In genomic region chr11:61567286-61568061, GRCh38 we compare ENCODE assay signal across 8 cellular contexts. TPM values are rescaled to one million over a fixed set of nuclear protein-coding genes. Genes with fewer than 3 reads are reported as not detected.
DNase-seq lines count a peak whose midpoint lies in the region; TF ChIP-seq lines count a peak whose summit lies in the region.

No MANE protein-coding gene starts in this region.

- DNase-seq in Daoy (ENCODE audit: low read depth) (peak; percentile 84), MV-4-11 (lab: John Stamatoyannopoulos, UW) (peak; percentile 55), dermis blood vessel endothelial cell (peak; percentile 85), DMS79 (lab: John Stamatoyannopoulos, UW) (no peak)
- peak; percentile 91 for DNase-seq in activated CD4-positive, alpha-beta T cell treated with anti-CD3 and anti-CD28 coated beads, Interleukin-2, amount 10 ng/mL, durations not matched to agents 24 days and 14 days
- peak; percentile 70 to 79 for DNase-seq in stimulated activated CD4-positive, alpha-beta T cell treated with anti-CD3 and anti-CD28 coated beads, Interleukin-4, amount 100 ng/mL, for 48 hours (ENCODE audit: low read depth in 2 of 2)
- no peak for DNase-seq in NK-92 treated with Interleukin-12 subunit alpha and Interleukin-12 subunit beta, amount 100 ng/mL, for 24 hours (lab: John Stamatoyannopoulos, UW)

- no peak overlapping the region for H3K27ac Mint-ChIP-seq in activated CD4-positive, alpha-beta T cell treated with anti-CD3 and anti-CD28 coated beads, Interleukin-2, amount 10 ng/mL, durations not matched to agents 24 days and 14 days

- H3K9me3 Mint-ChIP-seq in activated CD4-positive, alpha-beta T cell treated with anti-CD3 and anti-CD28 coated beads, Interleukin-2, amount 10 ng/mL, durations not matched to agents 24 days and 14 days = no peaks in the 10 kb centered on the region

- TF ChIP-seq CTCF in liver (IDR thresholded peaks at IDR 0.05; ENCODE audit: low read depth, low read length, missing input control) = peak; percentile 38

- H3K36me3 ChIP-seq in liver (ENCODE audit: control insufficient read depth in 4 of 4, insufficient read depth in 3 of 4, low read depth in 1 of 4, low read length in 3 of 4) = no peaks in the 10 kb centered on the region

- intact Hi-C loops in activated CD4-positive, alpha-beta T cell treated with anti-CD3 and anti-CD28 coated beads, Interleukin-2, amount 10 ng/mL, durations not matched to agents 24 days and 14 days (cut with micrococcal nuclease) = no loop called here

- 6% methylated on average over 46 of the region's 46 CpGs for WGBS in liver

- H3K4me3 Mint-ChIP-seq in activated CD4-positive, alpha-beta T cell treated with anti-CD3 and anti-CD28 coated beads, Interleukin-2, amount 10 ng/mL, durations not matched to agents 24 days and 14 days = no peak overlapping the region

- peaks cover 0 to 6% (median 3%) of the 10 kb centered on the region in 4 donors for H3K4me1 ChIP-seq in liver (ENCODE audit: control insufficient read depth in 4 of 4, insufficient read depth in 4 of 4, low read length in 3 of 4)

- TF ChIP-seq RAD21 in liver (IDR thresholded peaks at IDR 0.05) = peak in 1 of 2 donors; percentile 42

- no peak overlapping the region for H3K9ac ChIP-seq in liver (ENCODE audit: low read depth in 1 of 2, low read length in 2 of 2)

- peaks cover 12% of the 10 kb centered on the region for H3K27me3 Mint-ChIP-seq in activated CD4-positive, alpha-beta T cell treated with anti-CD3 and anti-CD28 coated beads, Interleukin-2, amount 10 ng/mL, durations not matched to agents 24 days and 14 days

- no peaks in the 10 kb centered on the region for H3K4me1 Mint-ChIP-seq in activated CD4-positive, alpha-beta T cell treated with anti-CD3 and anti-CD28 coated beads, Interleukin-2, amount 10 ng/mL, durations not matched to agents 24 days and 14 days

- H3K27me3 ChIP-seq in liver (ENCODE audit: control insufficient read depth in 4 of 4, insufficient read depth in 4 of 4, low read length in 3 of 4) = no peaks in the 10 kb centered on the region

- H3K9me3 ChIP-seq in liver (ENCODE audit: control insufficient read depth in 4 of 4, low read length in 3 of 4) = no peaks in the 10 kb centered on the region

- no peak overlapping the region for H3K27ac ChIP-seq in liver (ENCODE audit: low read depth in 1 of 2, low read length in 2 of 2)

- no peaks in the 10 kb centered on the region for H3K36me3 Mint-ChIP-seq in activated CD4-positive, alpha-beta T cell treated with anti-CD3 and anti-CD28 coated beads, Interleukin-2, amount 10 ng/mL, durations not matched to agents 24 days and 14 days (ENCODE audit: low read depth)

- H3K4me3 ChIP-seq in liver (ENCODE audit: low read depth in 1 of 3, low read length in 3 of 3) = no peak overlapping the region

TF ChIP-seq in liver, 16 proteins besides CTCF, POLR2A, EP300 and RAD21:
- TF ChIP-seq MAX (IDR thresholded peaks at IDR 0.05) (peak; percentile 99), REST (IDR thresholded peaks at IDR 0.05) (peak; percentile 100), FOXA1 (IDR thresholded peaks at IDR 0.05) (no peak)

RNA-seq across cellular contexts. Expression of gene SYT7, which starts 13.4 kb away (rescaled TPM):
- 0.34 and 0.77 TPM in 2 replicates for total RNA-seq in Daoy (2014; rRNA removed; shearing (Covaris generic))
- 0.23 and 0.43 TPM in 2 replicates for total RNA-seq in activated CD4-positive, alpha-beta T cell treated with anti-CD3 and anti-CD28 coated beads, Interleukin-2, amount 10 ng/mL, durations not matched to agents 24 days and 14 days
- total RNA-seq in dermis blood vessel endothelial cell = 0.51 and 3.0 TPM in 2 replicates
- total RNA-seq in liver = 100 to 1,000 TPM in 1 of 2 donors, 1 to 10 TPM in 1; 2.1 to 114 TPM
- 10 to 100 TPM; 15.2 to 46.4 TPM for polyA plus RNA-seq in liver

RNA-seq across cellular contexts. Expression of gene LRRC10B, which starts 58.9 kb away (rescaled TPM):
- 0.23 and 1.8 TPM in 2 replicates for total RNA-seq in Daoy (2014; rRNA removed; shearing (Covaris generic))
- 0.14 TPM in 1 of 2 replicates, not detected in the other for total RNA-seq in activated CD4-positive, alpha-beta T cell treated with anti-CD3 and anti-CD28 coated beads, Interleukin-2, amount 10 ng/mL, durations not matched to agents 24 days and 14 days
- total RNA-seq in dermis blood vessel endothelial cell = not detected in 2 replicates
- total RNA-seq in liver = under 1 TPM in 1 of 2 donors, not detected in 1; 0.08 TPM
- polyA plus RNA-seq in liver = under 1 TPM in 1 of 2 donors, not detected in 1; 0.03 TPM

Comparison
In these comparisons a context has a peak if more than half of its experiments do, and no peak if none do; other contexts are left out.
1. DNase-seq: peak in Daoy (single experiment), MV-4-11 (single experiment), activated CD4-positive, alpha-beta T cell treated with anti-CD3 and anti-CD28 coated beads, Interleukin-2, amount 10 ng/mL, durations not matched to agents 24 days and 14 days (single experiment), dermis blood vessel endothelial cell (single experiment) and stimulated activated CD4-positive, alpha-beta T cell treated with anti-CD3 and anti-CD28 coated beads, Interleukin-4, amount 100 ng/mL, for 48 hours (2 of 2); none in DMS79 (single experiment) and NK-92 treated with Interleukin-12 subunit alpha and Interleukin-12 subunit beta, amount 100 ng/mL, for 24 hours (single experiment).